In the genomic region with DNA sequence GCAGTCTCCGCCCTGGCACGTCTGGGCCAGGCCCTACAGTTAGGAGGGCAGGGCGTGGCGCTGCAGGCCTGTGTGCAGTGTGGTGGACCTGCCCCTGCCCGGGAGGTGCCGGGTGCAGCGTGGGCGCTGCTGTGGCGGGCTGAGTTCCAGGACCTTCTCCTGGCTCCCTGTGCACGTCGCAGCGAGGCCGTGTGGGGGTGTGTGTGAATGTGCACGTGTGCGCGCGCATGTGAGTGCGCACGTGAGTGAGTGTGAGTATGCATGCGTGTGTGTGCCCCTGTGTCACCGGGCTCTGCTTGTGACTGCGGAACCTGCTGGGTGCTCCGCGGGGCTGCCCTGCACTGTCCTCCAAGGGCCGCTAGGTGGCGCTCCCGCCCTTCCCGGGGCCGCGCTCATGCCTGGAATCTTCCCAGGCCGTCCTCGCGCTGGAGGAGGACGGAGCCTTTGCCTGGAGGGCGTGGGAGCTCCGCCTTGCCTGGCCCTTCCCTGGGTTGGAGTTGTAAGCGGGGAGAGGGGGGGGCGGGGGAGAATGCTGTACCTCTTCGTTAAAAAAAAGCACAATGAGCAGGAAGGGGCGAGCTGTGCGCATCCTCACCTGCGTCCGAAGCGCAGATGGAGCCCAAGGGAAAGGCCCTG, we compare ENCODE assay signal across 8 cellular contexts.
A peak's percentile ranks its signal among the peaks of the same experiment; 100 is the strongest.
DNase-seq lines count a peak whose midpoint lies in the region; ATAC-seq, FAIRE-seq and TF ChIP-seq lines count a peak whose summit lies in the region.

No MANE protein-coding gene starts in this region.

- intact Hi-C loops in HepG2 (cut with micrococcal nuclease; ENCODE audit: unreplicated experiment), result loop anchor here (5.0 kb wide), 1 partner anchor 104 kb away; no protein-coding TSS in a partner anchor

- WGBS in HepG2 (ENCODE audit: low lambda C conversion rate), result 48% methylated on average over 22 of the region's 44 CpGs

- TF ChIP-seq POLR2A in HepG2 (IDR thresholded peaks at IDR 0.05; ENCODE audit: insufficient read depth in 1 of 2, low read depth in 2 of 2, low read length in 2 of 2), result no peak

- TF ChIP-seq EP300 in HepG2 (IDR thresholded peaks at IDR 0.05; ENCODE audit: low read depth in 2 of 2, low read length in 2 of 2), result no peak
- no peak for TF ChIP-seq EP300 in HepG2 (CRISPR knock-in tag; IDR thresholded peaks at IDR 0.05; ENCODE audit: borderline replicate concordance)

- H3K9ac ChIP-seq in HepG2 (ENCODE audit: insufficient read depth, low read depth, low read length), result no peak overlapping the region

- POLR2A ChIA-PET in HepG2 (lab: Yijun Ruan, JAX), result interaction anchor here (0.6 kb wide), 1 partner anchor 927 kb away, joined by 3 read pairs; no protein-coding TSS in a partner anchor

- no peaks in the 10 kb centered on the region for H3K9me3 Mint-ChIP-seq in chondrocyte (ENCODE audit: low read depth)

- TF ChIP-seq CTCF in 22Rv1 (IDR thresholded peaks at IDR 0.05) (peak; percentile 97), GM12872 (IDR thresholded peaks at IDR 0.05; ENCODE audit: insufficient read depth, low read depth, low read length) (peak; percentile 98), chondrocyte (IDR thresholded peaks at IDR 0.05) (peak; percentile 98), HepG2 (CRISPR knock-in tag; IDR thresholded peaks at IDR 0.05) (peak; percentile 99)

- H3K27ac ChIP-seq in 22Rv1 (peak overlapping the region; percentile 93), HepG2 (ENCODE audit: extremely low read length, insufficient read depth, low read length) (no peak overlapping the region)

- in situ Hi-C loops in HepG2 (cut with HindIII; ENCODE audit: extremely low pct_ligation_motif_present, low pct_unique_long_range_greater_than_20kb), result no loop called here

- H3K27me3 ChIP-seq in HepG2 (ENCODE audit: control insufficient read depth in 1 of 2, insufficient read depth in 2 of 2, low read length in 2 of 2), result no peaks in the 10 kb centered on the region

- H2AFZ ChIP-seq in HepG2 (ENCODE audit: low read length), result no peak overlapping the region

- H3K4me3 Mint-ChIP-seq in chondrocyte (ENCODE audit: unreplicated experiment), result peak overlapping the region; percentile 52

- TF ChIP-seq RAD21 in HepG2 (CRISPR knock-in tag; IDR thresholded peaks at IDR 0.05), result peak; percentile 92

- ATAC-seq in HepG2, result peak; percentile 75
- no peak for ATAC-seq in HG02571 (IDR thresholded peaks at IDR 0.05; ENCODE audit: unreplicated experiment)

- no peaks in the 10 kb centered on the region for H3K9me3 ChIP-seq in HepG2 (ENCODE audit: low read length)

- peak overlapping the region; percentile 88 for H3K27ac Mint-ChIP-seq in chondrocyte (ENCODE audit: unreplicated experiment)

- H3K79me2 ChIP-seq in HepG2 (ENCODE audit: insufficient read depth, low read length), result no peaks in the 10 kb centered on the region

- DNase-seq in NCI-H2171 treated with DMSO at 0.1 percent for 48 hours (lab: John Stamatoyannopoulos, UW) (peak; percentile 68), chondrocyte (ENCODE audit: low spot score) (no peak), HepG2 (ENCODE audit: low spot score) (peak; percentile 27)
- peak; percentile 27 to 45 for DNase-seq in activated CD4-positive, alpha-beta T cell treated with anti-CD3 and anti-CD28 coated beads for 4 hours
- peak; percentile 61 for DNase-seq in stimulated activated CD4-positive, alpha-beta T cell treated with anti-CD3 and anti-CD28 coated beads, Interleukin-4, amount 100 ng/mL, for 24 hours

- peaks cover 36% of the 10 kb centered on the region for H4K20me1 ChIP-seq in HepG2 (ENCODE audit: insufficient read depth, low read length)

- H3K36me3 Mint-ChIP-seq in chondrocyte (ENCODE audit: low read depth), result peaks cover 4% of the 10 kb centered on the region

- peaks cover 24% of the 10 kb centered on the region for H3K4me1 ChIP-seq in HepG2 (ENCODE audit: insufficient read depth, low read length)

- peaks cover 16 to 28% of the 10 kb centered on the region in 2 experiments; a peak in 4 of 5 replicates for H3K36me3 ChIP-seq in HepG2 (replicated peaks in 1 of 2; ENCODE audit: control insufficient read depth in 1 of 2, insufficient read depth in 2 of 2, low read length in 2 of 2)

- no peak overlapping the region for H3K4me2 ChIP-seq in HepG2 (ENCODE audit: low read depth, low read length)

- H3K4me3 ChIP-seq in HepG2 (replicated peaks in 1 of 3; ENCODE audit: insufficient read depth in 1 of 3, low read depth in 2 of 3, low read length in 3 of 3), result no peak overlapping the region

- no peaks in the 10 kb centered on the region for H3K27me3 Mint-ChIP-seq in chondrocyte (ENCODE audit: low read depth)

- no TSS peak for BruUV-seq in HepG2 (replicated peaks; lab: Mats Ljungman, UMichigan)

- peaks cover 57% of the 10 kb centered on the region for H3K4me1 Mint-ChIP-seq in chondrocyte (ENCODE audit: low read depth)

- CTCF ChIA-PET in HepG2 (lab: Yijun Ruan, JAX; ENCODE audit: low intra/inter-chr PET ratio, low total read pairs), result interaction anchor here (2.6 kb wide), 1 partner anchor 106 kb away, joined by 11 read pairs; no protein-coding TSS in a partner anchor

- peak; percentile 51 for FAIRE-seq in HepG2 (lab: Jason Lieb, UNC)

TF ChIP-seq in HepG2, 621 proteins besides CTCF, POLR2A, EP300 and RAD21 (continues in another document):
- TF ChIP-seq, protein P1, sequence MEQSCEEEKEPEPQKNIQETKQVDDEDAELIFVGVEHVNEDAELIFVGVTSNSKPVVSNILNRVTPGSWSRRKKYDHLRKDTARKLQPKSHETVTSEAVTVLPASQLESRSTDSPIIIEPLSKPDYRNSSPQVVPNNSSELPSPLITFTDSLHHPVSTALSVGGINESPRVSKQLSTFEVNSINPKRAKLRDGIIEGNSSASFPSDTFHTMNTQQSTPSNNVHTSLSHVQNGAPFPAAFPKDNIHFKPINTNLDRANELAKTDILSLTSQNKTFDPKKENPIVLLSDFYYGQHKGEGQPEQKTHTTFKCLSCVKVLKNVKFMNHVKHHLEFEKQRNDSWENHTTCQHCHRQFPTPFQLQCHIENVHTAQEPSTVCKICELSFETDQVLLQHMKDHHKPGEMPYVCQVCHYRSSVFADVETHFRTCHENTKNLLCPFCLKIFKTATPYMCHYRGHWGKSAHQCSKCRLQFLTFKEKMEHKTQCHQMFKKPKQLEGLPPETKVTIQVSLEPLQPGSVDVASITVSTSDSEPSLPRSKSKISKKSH (CRISPR knock-in tag; IDR thresholded peaks at IDR 0.05; ENCODE audit: borderline replicate concordance), result 0 out of 2 replicates have a peak, but pooled peaks have one; percentile 40
- TF ChIP-seq ZBTB38 (CRISPR knock-in tag; IDR thresholded peaks at IDR 0.05), result peak; percentile 85
- TF ChIP-seq ZSCAN21 (CRISPR knock-in tag; IDR thresholded peaks at IDR 0.05; ENCODE audit: borderline replicate concordance), result no peak
- no peak for TF ChIP-seq KAT2B (IDR thresholded peaks at IDR 0.05; ENCODE audit: borderline replicate concordance, low read depth, low read length)
- no peak for TF ChIP-seq RORA (CRISPR knock-in tag; IDR thresholded peaks at IDR 0.05)
- TF ChIP-seq ATAD3A (CRISPR knock-in tag; IDR thresholded peaks at IDR 0.05), result no peak
- TF ChIP-seq ZNF331 (CRISPR knock-in tag; IDR thresholded peaks at IDR 0.05), result 0 out of 2 replicates have a peak, but pooled peaks have one; percentile 23
- TF ChIP-seq SALL2 (CRISPR knock-in tag; IDR thresholded peaks at IDR 0.05), result 0 out of 2 replicates have a peak, but pooled peaks have one; percentile 47
- TF ChIP-seq, protein P2, sequence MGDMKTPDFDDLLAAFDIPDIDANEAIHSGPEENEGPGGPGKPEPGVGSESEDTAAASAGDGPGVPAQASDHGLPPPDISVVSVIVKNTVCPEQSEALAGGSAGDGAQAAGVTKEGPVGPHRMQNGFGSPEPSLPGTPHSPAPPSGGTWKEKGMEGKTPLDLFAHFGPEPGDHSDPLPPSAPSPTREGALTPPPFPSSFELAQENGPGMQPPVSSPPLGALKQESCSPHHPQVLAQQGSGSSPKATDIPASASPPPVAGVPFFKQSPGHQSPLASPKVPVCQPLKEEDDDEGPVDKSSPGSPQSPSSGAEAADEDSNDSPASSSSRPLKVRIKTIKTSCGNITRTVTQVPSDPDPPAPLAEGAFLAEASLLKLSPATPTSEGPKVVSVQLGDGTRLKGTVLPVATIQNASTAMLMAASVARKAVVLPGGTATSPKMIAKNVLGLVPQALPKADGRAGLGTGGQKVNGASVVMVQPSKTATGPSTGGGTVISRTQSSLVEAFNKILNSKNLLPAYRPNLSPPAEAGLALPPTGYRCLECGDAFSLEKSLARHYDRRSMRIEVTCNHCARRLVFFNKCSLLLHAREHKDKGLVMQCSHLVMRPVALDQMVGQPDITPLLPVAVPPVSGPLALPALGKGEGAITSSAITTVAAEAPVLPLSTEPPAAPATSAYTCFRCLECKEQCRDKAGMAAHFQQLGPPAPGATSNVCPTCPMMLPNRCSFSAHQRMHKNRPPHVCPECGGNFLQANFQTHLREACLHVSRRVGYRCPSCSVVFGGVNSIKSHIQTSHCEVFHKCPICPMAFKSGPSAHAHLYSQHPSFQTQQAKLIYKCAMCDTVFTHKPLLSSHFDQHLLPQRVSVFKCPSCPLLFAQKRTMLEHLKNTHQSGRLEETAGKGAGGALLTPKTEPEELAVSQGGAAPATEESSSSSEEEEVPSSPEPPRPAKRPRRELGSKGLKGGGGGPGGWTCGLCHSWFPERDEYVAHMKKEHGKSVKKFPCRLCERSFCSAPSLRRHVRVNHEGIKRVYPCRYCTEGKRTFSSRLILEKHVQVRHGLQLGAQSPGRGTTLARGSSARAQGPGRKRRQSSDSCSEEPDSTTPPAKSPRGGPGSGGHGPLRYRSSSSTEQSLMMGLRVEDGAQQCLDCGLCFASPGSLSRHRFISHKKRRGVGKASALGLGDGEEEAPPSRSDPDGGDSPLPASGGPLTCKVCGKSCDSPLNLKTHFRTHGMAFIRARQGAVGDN (CRISPR knock-in tag; IDR thresholded peaks at IDR 0.05), result peak; percentile 64
- TF ChIP-seq, protein P3, sequence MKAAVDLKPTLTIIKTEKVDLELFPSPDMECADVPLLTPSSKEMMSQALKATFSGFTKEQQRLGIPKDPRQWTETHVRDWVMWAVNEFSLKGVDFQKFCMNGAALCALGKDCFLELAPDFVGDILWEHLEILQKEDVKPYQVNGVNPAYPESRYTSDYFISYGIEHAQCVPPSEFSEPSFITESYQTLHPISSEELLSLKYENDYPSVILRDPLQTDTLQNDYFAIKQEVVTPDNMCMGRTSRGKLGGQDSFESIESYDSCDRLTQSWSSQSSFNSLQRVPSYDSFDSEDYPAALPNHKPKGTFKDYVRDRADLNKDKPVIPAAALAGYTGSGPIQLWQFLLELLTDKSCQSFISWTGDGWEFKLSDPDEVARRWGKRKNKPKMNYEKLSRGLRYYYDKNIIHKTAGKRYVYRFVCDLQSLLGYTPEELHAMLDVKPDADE (CRISPR knock-in tag; IDR thresholded peaks at IDR 0.05), result no peak
- peak; percentile 48; the same call in 1 of the 2 replicates for TF ChIP-seq SMAD1 (CRISPR knock-in tag; IDR thresholded peaks at IDR 0.05; ENCODE audit: borderline replicate concordance, low read depth)
- TF ChIP-seq HNRNPL (IDR thresholded peaks at IDR 0.05; ENCODE audit: low read depth, low read length), result 0 out of 2 replicates have a peak, but pooled peaks have one; percentile 27
- TF ChIP-seq HOXA3 (CRISPR knock-in tag; IDR thresholded peaks at IDR 0.05), result 0 out of 2 replicates have a peak, but pooled peaks have one; percentile 46
- no peak for TF ChIP-seq PLRG1 (conservative IDR thresholded peaks at IDR 0.05)
